Comparison of ENCODE assay signal across 18 cellular contexts in genomic region chr10:74067373-74068370, GRCh38.
DNase-seq lines count a peak whose midpoint lies in the region; ATAC-seq, FAIRE-seq and TF ChIP-seq lines count a peak whose summit lies in the region.
"Had no signal": no experiment of that assay in that cellular context is flagged by ENCODE, and none has a peak within 500 bp of the region (broad histone marks: within the 10 kb centered on the region; RNA-seq: fewer than 3 reads in every experiment).

No MANE protein-coding gene starts in this region.

- H3K79me1 ChIP-seq in mesenchymal stem cell (replicated peaks; ENCODE audit: low read length, poor library complexity, severe bottlenecking): peaks cover 2% of the 10 kb centered on the region

- intact Hi-C loops in endothelial cell of umbilical vein (cut with micrococcal nuclease): no loop called here

- H4K91ac ChIP-seq in mesenchymal stem cell (ENCODE audit: low read length): no peak overlapping the region

- H3K14ac ChIP-seq in mesenchymal stem cell (ENCODE audit: low read length in 2 of 2): no peak overlapping the region

- H4K20me1 ChIP-seq in GM23248 (ENCODE audit: insufficient read depth): 0 out of 2 replicates have a peak, but pooled peaks cover 8% of the 10 kb centered on the region
- no peaks in the 10 kb centered on the region for H4K20me1 ChIP-seq in endothelial cell of umbilical vein (replicated peaks; ENCODE audit: control insufficient read depth, extremely low read depth, insufficient read depth, low read length)

- dilution Hi-C loops in endothelial cell of umbilical vein (cut with MboI; ENCODE audit: extremely low pct_ligation_motif_present, low sequenced_read_pairs): no loop called here

- CTCF ChIA-PET in endothelial cell of umbilical vein (lab: Charles Lee): interaction anchor here (0.6 to 1.5 kb wide), 3 partner anchors 14 to 16 kb away, joined by 3 to 6 read pairs (median 4); no protein-coding TSS in a partner anchor

- no peak for TF ChIP-seq POLR2A in endothelial cell of umbilical vein (IDR thresholded peaks at IDR 0.05; ENCODE audit: low read depth, low read length)

- in situ Hi-C loops in GM23248 (cut with MboI): no loop called here

- H2AK5ac ChIP-seq in mesenchymal stem cell (ENCODE audit: low read length, severe bottlenecking): no peak overlapping the region

- H3K27ac ChIP-seq in GM23248 (0 out of 2 replicates have a peak overlapping the region, but pooled peaks have one; percentile 0), endothelial cell of umbilical vein (ENCODE audit: insufficient read depth, low read depth, low read length) (no peak overlapping the region), mesenchymal stem cell (ENCODE audit: low read length, poor library complexity, severe bottlenecking) (peak overlapping the region; percentile 53)
- H3K27ac ChIP-seq: Peyer's patch had no signal

- H3K4me2 ChIP-seq in GM23248 (ENCODE audit: unreplicated experiment): peak overlapping the region; percentile 5
- no peak overlapping the region for H3K4me2 ChIP-seq in endothelial cell of umbilical vein (ENCODE audit: insufficient read depth, low read length)
- H3K4me2 ChIP-seq in mesenchymal stem cell (ENCODE audit: low read length, poor library complexity, severe bottlenecking): no peak overlapping the region

- H3K9me3 ChIP-seq in GM23248 (ENCODE audit: low read depth) (no peaks in the 10 kb centered on the region), endothelial cell of umbilical vein (replicated peaks; ENCODE audit: control insufficient read depth, insufficient read depth, low read length) (no peaks in the 10 kb centered on the region), mesenchymal stem cell (ENCODE audit: control insufficient read depth, low read length) (peaks cover 12% of the 10 kb centered on the region), BE2C (no peaks in the 10 kb centered on the region)
- H3K9me3 ChIP-seq: esophagus muscularis mucosa had no signal

- no peak overlapping the region for H2AFZ ChIP-seq in GM23248
- no peak overlapping the region for H2AFZ ChIP-seq in endothelial cell of umbilical vein (ENCODE audit: low read depth, low read length)
- H2AFZ ChIP-seq in mesenchymal stem cell (ENCODE audit: low read depth, low read length): no peak overlapping the region

- H2BK15ac ChIP-seq in mesenchymal stem cell (ENCODE audit: low read depth, poor library complexity, severe bottlenecking): no peak overlapping the region

- no peak for FAIRE-seq in endothelial cell of umbilical vein (lab: Jason Lieb, UNC)
- FAIRE-seq: GM12892 had no signal

- no peak overlapping the region for H3K4ac ChIP-seq in mesenchymal stem cell (ENCODE audit: low read depth in 1 of 2, low read length in 2 of 2)

- H3K18ac ChIP-seq in mesenchymal stem cell (ENCODE audit: low read depth in 1 of 2, low read length in 2 of 2): no peak overlapping the region

- no peak for TF ChIP-seq CTCF in endothelial cell of umbilical vein (IDR thresholded peaks at IDR 0.05; ENCODE audit: extremely low read depth in 1 of 2, insufficient read depth in 1 of 2, low read depth in 1 of 2, low read length in 2 of 2)
- TF ChIP-seq CTCF in BE2C (IDR thresholded peaks at IDR 0.05; ENCODE audit: low read depth, low read length): no peak

- H3K27me3 ChIP-seq in GM23248 (replicated peaks; ENCODE audit: insufficient read depth) (no peaks in the 10 kb centered on the region), endothelial cell of umbilical vein (ENCODE audit: control insufficient read depth in 2 of 2, insufficient read depth in 2 of 2, low read length in 2 of 2) (no peaks in the 10 kb centered on the region), mesenchymal stem cell (ENCODE audit: control insufficient read depth in 1 of 2, insufficient read depth in 1 of 2, low read length in 2 of 2) (no peaks in the 10 kb centered on the region), BE2C (no peaks in the 10 kb centered on the region)
- H3K27me3 ChIP-seq: esophagus muscularis mucosa, Peyer's patch had no signal

- H3K36me3 ChIP-seq in GM23248 (ENCODE audit: low read depth) (peaks cover 30% of the 10 kb centered on the region), endothelial cell of umbilical vein (ENCODE audit: control insufficient read depth in 2 of 2, extremely low read depth in 1 of 2, insufficient read depth in 2 of 2, low read length in 2 of 2) (peaks cover 2 to 7% of the 10 kb centered on the region in 2 experiments), mesenchymal stem cell (ENCODE audit: control insufficient read depth in 1 of 2, insufficient read depth in 2 of 2, low read depth in 1 of 2, low read length in 2 of 2) (peaks cover 18 to 52% of the 10 kb centered on the region in 2 experiments), BE2C (no peaks in the 10 kb centered on the region)
- H3K36me3 ChIP-seq: Peyer's patch had no signal

- peaks cover 76% of the 10 kb centered on the region for H3F3A ChIP-seq in GM23248 (ENCODE audit: insufficient read depth)

- 52 to 67% methylated on average over 4 of the region's 4 CpGs for WGBS in GM23248 (ENCODE audit: low coverage in 1 of 2, low lambda C conversion rate in 2 of 2, missing lambda C conversion rate in 2 of 2), 2 experiments
- 83% methylated on average over 4 of the region's 4 CpGs for WGBS in mesenchymal stem cell

- H3K79me2 ChIP-seq in GM23248 (ENCODE audit: insufficient read depth): peaks cover 93% of the 10 kb centered on the region
- H3K79me2 ChIP-seq in endothelial cell of umbilical vein (ENCODE audit: control insufficient read depth, insufficient read depth, low read length): peaks cover 62% of the 10 kb centered on the region

- no peak for ATAC-seq in HG02678 (IDR thresholded peaks at IDR 0.05; ENCODE audit: unreplicated experiment)
- ATAC-seq: activated T-cell treated with anti-CD3 and anti-CD28 coated beads, Interleukin-2, amount 50 U/mL, for 72 hours; stimulated activated memory B cell treated with anti-CD40 and anti-IgM and Interleukin-4, amounts not matched to agents 10 μg/mL and 1 μg/mL and 100 μg/mL, for 72 hours had no signal

- no peak overlapping the region for H4K8ac ChIP-seq in mesenchymal stem cell (ENCODE audit: low read length)

- no peak overlapping the region for H2BK12ac ChIP-seq in mesenchymal stem cell (ENCODE audit: low read length in 2 of 2)

- no peak overlapping the region for H3K23ac ChIP-seq in mesenchymal stem cell (ENCODE audit: low read length in 2 of 2)

- DNase-seq in GM23248 (peak; percentile 36), OCI-M1 (lab: John Stamatoyannopoulos, UW) (peak; percentile 70), endothelial cell of umbilical vein (ENCODE audit: low read depth, low spot score) (peak; percentile 23), mesenchymal stem cell (peak; percentile 59), KG1 (lab: John Stamatoyannopoulos, UW) (no peak), inferior parietal cortex (ENCODE audit: extremely low spot score) (no peak), BE2C (no peak)
- DNase-seq: activated CD4-positive, alpha-beta T cell treated with anti-CD3 and anti-CD28 coated beads for 48 hours; activated T-cell treated with anti-CD3 and anti-CD28 coated beads, Interleukin-2, amount 50 U/mL, for 72 hours; NCI-H1105; NCI-H345; Peyer's patch; T-helper 2 cell had no signal

- H3K4me3 ChIP-seq in GM23248: no peak overlapping the region
- H3K4me3 ChIP-seq in endothelial cell of umbilical vein (replicated peaks in 1 of 3; ENCODE audit: insufficient read depth in 1 of 3, low read depth in 1 of 3, low read length in 3 of 3): no peak overlapping the region
- no peak overlapping the region for H3K4me3 ChIP-seq in mesenchymal stem cell (ENCODE audit: insufficient read depth in 1 of 2, low read depth in 1 of 2, low read length in 2 of 2)
- no peak overlapping the region for H3K4me3 ChIP-seq in BE2C (ENCODE audit: low read depth, low read length)
- H3K4me3 ChIP-seq: coronary artery, esophagus muscularis mucosa, Peyer's patch had no signal

- H3K9me2 ChIP-seq in GM23248 (ENCODE audit: insufficient read depth): no peaks in the 10 kb centered on the region

- POLR2A ChIA-PET in endothelial cell of umbilical vein (lab: Charles Lee): no interaction called here

- H2BK120ac ChIP-seq in mesenchymal stem cell (ENCODE audit: low read depth, low read length): no peak overlapping the region

- H3K9ac ChIP-seq in GM23248 (no peak overlapping the region), endothelial cell of umbilical vein (replicated peaks; ENCODE audit: extremely low read depth, insufficient read depth, low read length) (no peak overlapping the region), mesenchymal stem cell (ENCODE audit: low read length) (no peak overlapping the region)

- H3K9me1 ChIP-seq in endothelial cell of umbilical vein (replicated peaks; ENCODE audit: control insufficient read depth, extremely low read depth, insufficient read depth, low read length): no peaks in the 10 kb centered on the region

- H2BK5ac ChIP-seq in mesenchymal stem cell (ENCODE audit: low read depth, low read length, poor library complexity, severe bottlenecking): no peak overlapping the region

- BruUV-seq in endothelial cell of umbilical vein (replicated peaks; lab: Mats Ljungman, UMichigan): no TSS peak

- H3K4me1 ChIP-seq in GM23248 (ENCODE audit: insufficient read depth): peaks cover 51% of the 10 kb centered on the region
- H3K4me1 ChIP-seq in endothelial cell of umbilical vein (ENCODE audit: control insufficient read depth, extremely low read depth, insufficient read depth, low read length): peaks cover 45% of the 10 kb centered on the region
- peaks cover 5% of the 10 kb centered on the region for H3K4me1 ChIP-seq in mesenchymal stem cell (ENCODE audit: control insufficient read depth, insufficient read depth, low read depth, low read length)
- no peaks in the 10 kb centered on the region; the same call in 1 of the 2 replicates for H3K4me1 ChIP-seq in BE2C
- H3K4me1 ChIP-seq: Peyer's patch had no signal

TF ChIP-seq in endothelial cell of umbilical vein, 7 proteins besides CTCF, POLR2A, EP300 and RAD21:
- no peak for TF ChIP-seq POLR2AphosphoS5 (IDR thresholded peaks at IDR 0.05; ENCODE audit: insufficient read depth, low read depth, low read length)
- no peak for TF ChIP-seq MYC (IDR thresholded peaks at IDR 0.05; ENCODE audit: low read depth, low read length)
- TF ChIP-seq, protein P1, sequence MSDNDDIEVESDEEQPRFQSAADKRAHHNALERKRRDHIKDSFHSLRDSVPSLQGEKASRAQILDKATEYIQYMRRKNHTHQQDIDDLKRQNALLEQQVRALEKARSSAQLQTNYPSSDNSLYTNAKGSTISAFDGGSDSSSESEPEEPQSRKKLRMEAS (IDR thresholded peaks at IDR 0.05; ENCODE audit: insufficient read depth, insufficient read length): no peak
- TF ChIP-seq FOS (IDR thresholded peaks at IDR 0.05; ENCODE audit: borderline replicate concordance, insufficient read depth, low read length): no peak
- TF ChIP-seq EZH2 (IDR thresholded peaks at IDR 0.05; ENCODE audit: borderline replicate concordance, low read depth, low read length, severe bottlenecking): no peak
- TF ChIP-seq GATA2 (IDR thresholded peaks at IDR 0.05; ENCODE audit: insufficient read depth, insufficient read length, low read depth, low read length): no peak

Comparison
In these comparisons a context has a peak if more than half of its experiments do, and no peak if none do; other contexts are left out.
1. DNase-seq: peak in GM23248 (single experiment), OCI-M1 (single experiment), endothelial cell of umbilical vein (single experiment) and mesenchymal stem cell (single experiment); none in KG1 (single experiment), inferior parietal cortex (single experiment) and BE2C (single experiment).